ENCODE assay signal across 8 cellular contexts in genomic region chr5:122492675-122493074, GRCh38.
A peak's percentile ranks its signal among the peaks of the same experiment; 100 is the strongest.
DNase-seq lines count a peak whose midpoint lies in the region; ATAC-seq and TF ChIP-seq lines count a peak whose summit lies in the region.

No MANE protein-coding gene starts in this region.

- no peaks in the 10 kb centered on the region for H3F3A ChIP-seq in SK-N-SH (replicated peaks; ENCODE audit: insufficient read depth)

- DNase-seq in DND-41 (no peak), SK-N-SH (peak; percentile 15), left lung (no peak), NCI-H2107 (lab: John Stamatoyannopoulos, UW) (no peak)
- no peak for DNase-seq in activated CD8-positive, alpha-beta memory T cell treated with anti-CD3 and anti-CD28 coated beads, Interleukin-2, amount 50 U/mL, for 4 hours
- no peak for DNase-seq in activated CD8-positive, alpha-beta memory T cell treated with anti-CD3 and anti-CD28 coated beads, Interleukin-2, amount 50 U/mL, for 48 hours

- H3K79me2 ChIP-seq in DND-41 (ENCODE audit: insufficient read depth, low read length) (no peaks in the 10 kb centered on the region), SK-N-SH (ENCODE audit: insufficient read depth) (no peaks in the 10 kb centered on the region)

- TF ChIP-seq CTCF in DND-41 (IDR thresholded peaks at IDR 0.05; ENCODE audit: borderline replicate concordance, extremely low read depth, low read length, poor library complexity, severe bottlenecking) (peak; percentile 25), SK-N-SH (IDR thresholded peaks at IDR 0.05) (no peak), left lung (IDR thresholded peaks at IDR 0.05) (peak; percentile 10 to 23)

- H3K9ac ChIP-seq in DND-41 (ENCODE audit: low read depth, low read length) (no peak overlapping the region), SK-N-SH (no peak overlapping the region)

- CTCF ChIA-PET in SK-N-SH (lab: Yijun Ruan, JAX) = interaction anchor here (0.6 to 18.1 kb wide), 7 partner anchors 16 to 417 kb away, joined by 3 to 226 read pairs (median 3); no protein-coding TSS in a partner anchor

- H3K9me3 ChIP-seq in DND-41 (ENCODE audit: insufficient read depth, low read length, severe bottlenecking) = no peaks in the 10 kb centered on the region
- no peaks in the 10 kb centered on the region for H3K9me3 ChIP-seq in SK-N-SH
- no peaks in the 10 kb centered on the region for H3K9me3 ChIP-seq in left lung

- ATAC-seq in DND-41 (ENCODE audit: insufficient read depth, low read depth) (no peak), HG02884 (IDR thresholded peaks at IDR 0.05; ENCODE audit: unreplicated experiment) (peak; percentile 82), left lung (peak; percentile 49), GM19463 (IDR thresholded peaks at IDR 0.05; ENCODE audit: unreplicated experiment) (no peak)

- 22% methylated on average over 3 of the region's 3 CpGs for WGBS in SK-N-SH (ENCODE audit: low lambda C conversion rate)

- POLR2A ChIA-PET in SK-N-SH (lab: Yijun Ruan, JAX) = no interaction called here

- H3K4me2 ChIP-seq in DND-41 (ENCODE audit: insufficient read depth, low read length) (no peak overlapping the region), SK-N-SH (no peak overlapping the region)

- H3K4me3 ChIP-seq in DND-41 (ENCODE audit: low read depth in 1 of 2, low read length in 2 of 2) (no peak overlapping the region), SK-N-SH (ENCODE audit: low read depth in 2 of 2, low read length in 1 of 2) (no peak overlapping the region), left lung (no peak overlapping the region)

- H3K9me2 ChIP-seq in SK-N-SH = no peaks in the 10 kb centered on the region

- H2AFZ ChIP-seq in DND-41 (ENCODE audit: low read depth, low read length) (no peak overlapping the region), SK-N-SH (ENCODE audit: low read depth) (no peak overlapping the region)

- H3K27me3 ChIP-seq in DND-41 (ENCODE audit: insufficient read depth, low read length, poor library complexity) (no peaks in the 10 kb centered on the region), SK-N-SH (ENCODE audit: insufficient read depth) (no peaks in the 10 kb centered on the region), left lung (no peaks in the 10 kb centered on the region)

- H4K20me1 ChIP-seq in DND-41 (ENCODE audit: insufficient read depth, low read length) = no peaks in the 10 kb centered on the region
- no peaks in the 10 kb centered on the region for H4K20me1 ChIP-seq in SK-N-SH (ENCODE audit: insufficient read depth)

- H3K36me3 ChIP-seq in DND-41 (ENCODE audit: insufficient read depth, low read length) (no peaks in the 10 kb centered on the region), SK-N-SH (replicated peaks in 1 of 2; ENCODE audit: control insufficient read depth in 1 of 2, insufficient read depth in 2 of 2, low read length in 1 of 2) (no peaks in the 10 kb centered on the region), left lung (no peaks in the 10 kb centered on the region)

- intact Hi-C loops in left lung (cut with DNase I) = no loop called here

- no peaks in the 10 kb centered on the region for H3K4me1 ChIP-seq in DND-41 (ENCODE audit: insufficient read depth, low read length)
- peaks cover 0 to 24% of the 10 kb centered on the region in 2 experiments; a peak in 2 of 4 replicates for H3K4me1 ChIP-seq in SK-N-SH (ENCODE audit: control insufficient read depth in 1 of 2, insufficient read depth in 2 of 2, low read depth in 1 of 2, low read length in 1 of 2)
- H3K4me1 ChIP-seq in left lung = no peaks in the 10 kb centered on the region

- TF ChIP-seq EP300 in SK-N-SH (IDR thresholded peaks at IDR 0.05; ENCODE audit: borderline replicate concordance in 1 of 2, low read depth in 1 of 2, low read length in 1 of 2) = no peak

- TF ChIP-seq RAD21 in SK-N-SH (IDR thresholded peaks at IDR 0.05; ENCODE audit: low read length) = peak; percentile 40

- H3K27ac ChIP-seq in DND-41 (ENCODE audit: low read length) = no peak overlapping the region
- H3K27ac ChIP-seq in SK-N-SH (ENCODE audit: low read depth in 2 of 2, low read length in 1 of 2) = peak overlapping the region in 1 of 2 experiments; percentile 96; a peak in 2 of 4 replicates
- no peak overlapping the region for H3K27ac ChIP-seq in left lung

TF ChIP-seq in SK-N-SH, 30 proteins besides CTCF, POLR2A, EP300 and RAD21:
- TF ChIP-seq CHD2 (IDR thresholded peaks at IDR 0.05; ENCODE audit: low read length, partially characterized antibody) (no peak), JUND (IDR thresholded peaks at IDR 0.05) (no peak), EZH2phosphoT487 (IDR thresholded peaks at IDR 0.05; ENCODE audit: borderline replicate concordance, low read depth) (no peak), RXRA (IDR thresholded peaks at IDR 0.05; ENCODE audit: borderline replicate concordance, low read depth) (no peak), NRF1 (IDR thresholded peaks at IDR 0.05; ENCODE audit: low read depth, low read length) (no peak), SIN3A (IDR thresholded peaks at IDR 0.05; ENCODE audit: borderline replicate concordance, low read depth, low read length) (no peak), USF1 (IDR thresholded peaks at IDR 0.05; ENCODE audit: borderline replicate concordance, low read depth) (no peak), IRF3 (IDR thresholded peaks at IDR 0.05; ENCODE audit: low read depth, low read length) (no peak)
- TF ChIP-seq, protein P1, sequence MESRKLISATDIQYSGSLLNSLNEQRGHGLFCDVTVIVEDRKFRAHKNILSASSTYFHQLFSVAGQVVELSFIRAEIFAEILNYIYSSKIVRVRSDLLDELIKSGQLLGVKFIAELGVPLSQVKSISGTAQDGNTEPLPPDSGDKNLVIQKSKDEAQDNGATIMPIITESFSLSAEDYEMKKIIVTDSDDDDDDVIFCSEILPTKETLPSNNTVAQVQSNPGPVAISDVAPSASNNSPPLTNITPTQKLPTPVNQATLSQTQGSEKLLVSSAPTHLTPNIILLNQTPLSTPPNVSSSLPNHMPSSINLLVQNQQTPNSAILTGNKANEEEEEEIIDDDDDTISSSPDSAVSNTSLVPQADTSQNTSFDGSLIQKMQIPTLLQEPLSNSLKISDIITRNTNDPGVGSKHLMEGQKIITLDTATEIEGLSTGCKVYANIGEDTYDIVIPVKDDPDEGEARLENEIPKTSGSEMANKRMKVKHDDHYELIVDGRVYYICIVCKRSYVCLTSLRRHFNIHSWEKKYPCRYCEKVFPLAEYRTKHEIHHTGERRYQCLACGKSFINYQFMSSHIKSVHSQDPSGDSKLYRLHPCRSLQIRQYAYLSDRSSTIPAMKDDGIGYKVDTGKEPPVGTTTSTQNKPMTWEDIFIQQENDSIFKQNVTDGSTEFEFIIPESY (IDR thresholded peaks at IDR 0.05; ENCODE audit: borderline replicate concordance, low read depth) = no peak
- TF ChIP-seq, protein P2, sequence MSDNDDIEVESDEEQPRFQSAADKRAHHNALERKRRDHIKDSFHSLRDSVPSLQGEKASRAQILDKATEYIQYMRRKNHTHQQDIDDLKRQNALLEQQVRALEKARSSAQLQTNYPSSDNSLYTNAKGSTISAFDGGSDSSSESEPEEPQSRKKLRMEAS (IDR thresholded peaks at IDR 0.05; ENCODE audit: low read depth) = no peak

Comparison
In these comparisons a context has a peak if more than half of its experiments do, and no peak if none do; other contexts are left out.
1. ATAC-seq: peak in HG02884 (single experiment) and left lung (single experiment); none in DND-41 (single experiment) and GM19463 (single experiment).